ENCODE assay signal across 17 cellular contexts in the genomic region with DNA sequence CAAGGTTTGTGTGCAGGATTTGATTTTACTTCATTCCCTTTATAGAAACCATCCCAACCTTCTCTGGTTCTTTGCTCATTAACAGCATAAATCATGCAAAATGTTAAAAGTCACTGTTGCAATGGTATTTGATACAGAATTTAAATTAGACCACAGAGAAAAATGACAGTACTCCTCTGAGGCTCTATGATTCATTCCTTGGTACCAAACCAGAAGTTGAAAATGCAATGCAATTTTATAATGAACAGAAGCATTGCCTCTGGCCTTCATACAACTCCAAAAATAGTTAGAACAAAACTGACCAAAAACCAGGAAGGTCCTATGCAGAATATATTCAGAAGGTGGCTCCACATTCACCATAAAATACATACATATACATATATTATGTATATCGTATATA.
"Had no signal": no experiment of that assay in that cellular context is flagged by ENCODE, and none has a peak within 500 bp of the region (broad histone marks: within the 10 kb centered on the region; RNA-seq: fewer than 3 reads in every experiment).

No MANE protein-coding gene starts in this region.

- H3K4me1 Mint-ChIP-seq: activated CD4-positive, alpha-beta T cell treated with anti-CD3 and anti-CD28 coated beads, Interleukin-2, amount 10 ng/mL, durations not matched to agents 7 days and 5 days; natural killer cell; stimulated activated memory B cell treated with anti-CD40 and anti-IgM and Interleukin-4, amounts not matched to agents 10 μg/mL and 1 μg/mL and 100 μg/mL, for 72 hours had no signal

- H3K27me3 ChIP-seq: heart left ventricle, transverse colon had no signal

- H3K27ac ChIP-seq: transverse colon had no signal

- H3K4me3 Mint-ChIP-seq: activated B cell treated with CpG ODN at 0.5 μM for 24 hours; activated CD4-positive, alpha-beta T cell treated with anti-CD3 and anti-CD28 coated beads, Interleukin-2, amount 10 ng/mL, durations not matched to agents 7 days and 5 days; endodermal cell; natural killer cell; stimulated activated memory B cell treated with anti-CD40 and anti-IgM and Interleukin-4, amounts not matched to agents 10 μg/mL and 1 μg/mL and 100 μg/mL, for 72 hours had no signal

- ATAC-seq: heart left ventricle; left colon; natural killer cell; right cardiac atrium; stimulated activated memory B cell treated with anti-CD40 and anti-IgM and Interleukin-4, amounts not matched to agents 10 μg/mL and 1 μg/mL and 100 μg/mL, for 72 hours had no signal

- H3K36me3 Mint-ChIP-seq: natural killer cell; stimulated activated memory B cell treated with anti-CD40 and anti-IgM and Interleukin-4, amounts not matched to agents 10 μg/mL and 1 μg/mL and 100 μg/mL, for 72 hours had no signal

- H3K36me3 ChIP-seq: heart left ventricle, transverse colon had no signal

- H3K27ac Mint-ChIP-seq: activated B cell treated with CpG ODN at 0.5 μM for 24 hours; activated CD4-positive, alpha-beta T cell treated with anti-CD3 and anti-CD28 coated beads, Interleukin-2, amount 10 ng/mL, durations not matched to agents 7 days and 5 days; activated T-helper 2 cell treated with anti-CD3 and anti-CD28 coated beads, Interferon-gamma antibody, Interleukin-2, Interleukin-4, amounts not matched to agents 10 μg/mL and 5 μg/mL and 100 μg/mL, durations not matched to agents 14 hours and 24 hours and 36 hours; endodermal cell; natural killer cell; progenitor cell of endocrine pancreas; stimulated activated memory B cell treated with anti-CD40 and anti-IgM and Interleukin-4, amounts not matched to agents 10 μg/mL and 1 μg/mL and 100 μg/mL, for 72 hours had no signal

- DNase-seq: activated B cell treated with CpG ODN at 0.5 μM for 24 hours; activated CD4-positive, alpha-beta T cell treated with anti-CD3 and anti-CD28 coated beads, Interleukin-2, amount 10 ng/mL, durations not matched to agents 7 days and 5 days; activated naive CD4-positive, alpha-beta T cell treated with anti-CD3 and anti-CD28 coated beads, Interleukin-2, amount 50 U/mL, for 16 hours; activated T-cell treated with anti-CD3 and anti-CD28 coated beads for 4 hours; cerebellar nuclear complex; endodermal cell; erythroblast; heart left ventricle; left colon; natural killer cell; occipital lobe; right cardiac atrium; T-helper 1 cell; transverse colon had no signal

- H3K9me3 Mint-ChIP-seq: endodermal cell; stimulated activated memory B cell treated with anti-CD40 and anti-IgM and Interleukin-4, amounts not matched to agents 10 μg/mL and 1 μg/mL and 100 μg/mL, for 72 hours had no signal

- H3K27me3 Mint-ChIP-seq: activated B cell treated with CpG ODN at 0.5 μM for 24 hours; activated CD4-positive, alpha-beta T cell treated with anti-CD3 and anti-CD28 coated beads, Interleukin-2, amount 10 ng/mL, durations not matched to agents 7 days and 5 days; stimulated activated memory B cell treated with anti-CD40 and anti-IgM and Interleukin-4, amounts not matched to agents 10 μg/mL and 1 μg/mL and 100 μg/mL, for 72 hours had no signal

- H3K9me3 ChIP-seq: heart left ventricle, transverse colon had no signal

- H3K4me3 ChIP-seq: heart left ventricle, transverse colon had no signal
